1 cellular context compared by ENCODE assay signal in genomic region chr20:290081-290831, GRCh38.
A peak's percentile ranks its signal among the peaks of the same experiment; 100 is the strongest.
TF ChIP-seq lines count a peak whose summit lies in the region.

Gene C20orf96, minus strand, starts transcription at chr20:290750. Its CDS starts 140 bp downstream, at chr20:290610.

TF ChIP-seq in K562, 482 proteins besides CTCF, POLR2A, EP300 and RAD21 (continued from another document and continues in another):
- TF ChIP-seq, protein P1, sequence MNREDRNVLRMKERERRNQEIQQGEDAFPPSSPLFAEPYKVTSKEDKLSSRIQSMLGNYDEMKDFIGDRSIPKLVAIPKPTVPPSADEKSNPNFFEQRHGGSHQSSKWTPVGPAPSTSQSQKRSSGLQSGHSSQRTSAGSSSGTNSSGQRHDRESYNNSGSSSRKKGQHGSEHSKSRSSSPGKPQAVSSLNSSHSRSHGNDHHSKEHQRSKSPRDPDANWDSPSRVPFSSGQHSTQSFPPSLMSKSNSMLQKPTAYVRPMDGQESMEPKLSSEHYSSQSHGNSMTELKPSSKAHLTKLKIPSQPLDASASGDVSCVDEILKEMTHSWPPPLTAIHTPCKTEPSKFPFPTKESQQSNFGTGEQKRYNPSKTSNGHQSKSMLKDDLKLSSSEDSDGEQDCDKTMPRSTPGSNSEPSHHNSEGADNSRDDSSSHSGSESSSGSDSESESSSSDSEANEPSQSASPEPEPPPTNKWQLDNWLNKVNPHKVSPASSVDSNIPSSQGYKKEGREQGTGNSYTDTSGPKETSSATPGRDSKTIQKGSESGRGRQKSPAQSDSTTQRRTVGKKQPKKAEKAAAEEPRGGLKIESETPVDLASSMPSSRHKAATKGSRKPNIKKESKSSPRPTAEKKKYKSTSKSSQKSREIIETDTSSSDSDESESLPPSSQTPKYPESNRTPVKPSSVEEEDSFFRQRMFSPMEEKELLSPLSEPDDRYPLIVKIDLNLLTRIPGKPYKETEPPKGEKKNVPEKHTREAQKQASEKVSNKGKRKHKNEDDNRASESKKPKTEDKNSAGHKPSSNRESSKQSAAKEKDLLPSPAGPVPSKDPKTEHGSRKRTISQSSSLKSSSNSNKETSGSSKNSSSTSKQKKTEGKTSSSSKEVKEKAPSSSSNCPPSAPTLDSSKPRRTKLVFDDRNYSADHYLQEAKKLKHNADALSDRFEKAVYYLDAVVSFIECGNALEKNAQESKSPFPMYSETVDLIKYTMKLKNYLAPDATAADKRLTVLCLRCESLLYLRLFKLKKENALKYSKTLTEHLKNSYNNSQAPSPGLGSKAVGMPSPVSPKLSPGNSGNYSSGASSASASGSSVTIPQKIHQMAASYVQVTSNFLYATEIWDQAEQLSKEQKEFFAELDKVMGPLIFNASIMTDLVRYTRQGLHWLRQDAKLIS (CRISPR knock-in tag; IDR thresholded peaks at IDR 0.05): 0 out of 2 replicates have a peak, but pooled peaks have one; percentile 60
- TF ChIP-seq NR2C1 (IDR thresholded peaks at IDR 0.05) (peak; percentile 53), NR2C1 (tag; IDR thresholded peaks at IDR 0.05) (peak; percentile 29; the same call in 1 of the 2 replicates), NRF1 (conservative IDR thresholded peaks at IDR 0.05 in 1 of 2, IDR thresholded peaks at IDR 0.05 in 1 of 2) (peak; percentile 79 to 81), HCFC1 (IDR thresholded peaks at IDR 0.05; ENCODE audit: low read depth, low read length) (peak; percentile 63), CREB1 (IDR thresholded peaks at IDR 0.05) (no peak), CREB1 (CRISPR knock-in tag; IDR thresholded peaks at IDR 0.05) (peak; percentile 19; the same call in 1 of the 2 replicates), ZNF384 (IDR thresholded peaks at IDR 0.05; ENCODE audit: low read depth, low read length) (peak; percentile 83), KDM5B (IDR thresholded peaks at IDR 0.05; ENCODE audit: insufficient replicate concordance, low read depth, low read length) (peak; percentile 57), ZBTB26 (CRISPR knock-in tag; IDR thresholded peaks at IDR 0.05) (no peak), RBM25 (IDR thresholded peaks at IDR 0.05; ENCODE audit: low read depth, low read length, severe bottlenecking) (peak; percentile 26), TARDBP (IDR thresholded peaks at IDR 0.05) (no peak), ZNF282 (CRISPR knock-in tag; IDR thresholded peaks at IDR 0.05) (no peak), SP1 (CRISPR knock-in tag; IDR thresholded peaks at IDR 0.05) (peak; percentile 33; the same call in 1 of the 2 replicates), HIVEP1 (CRISPR knock-in tag; IDR thresholded peaks at IDR 0.05) (no peak), PURB (CRISPR knock-in tag; IDR thresholded peaks at IDR 0.05; ENCODE audit: low read depth) (no peak), YBX1 (IDR thresholded peaks at IDR 0.05) (no peak), MCM5 (IDR thresholded peaks at IDR 0.05; ENCODE audit: low read depth) (no peak), ZKSCAN1 (IDR thresholded peaks at IDR 0.05; ENCODE audit: low read depth, low read length) (0 out of 2 replicates have a peak, but pooled peaks have one; percentile 37), MYC (IDR thresholded peaks at IDR 0.05; ENCODE audit: low read depth, low read length) (0 out of 2 replicates have a peak, but pooled peaks have one; percentile 6), MYC (CRISPR knock-in tag; IDR thresholded peaks at IDR 0.05; ENCODE audit: borderline replicate concordance, low read depth) (no peak), BMI1 (IDR thresholded peaks at IDR 0.05; ENCODE audit: low read length) (peak; percentile 78), THRA (IDR thresholded peaks at IDR 0.05) (no peak), CUX1 (CRISPR knock-in tag; IDR thresholded peaks at IDR 0.05) (no peak), ZNF766 (CRISPR knock-in tag; conservative IDR thresholded peaks at IDR 0.05) (0 out of 2 replicates have a peak, but pooled peaks have one; percentile 4), ZSCAN29 (IDR thresholded peaks at IDR 0.05) (no peak)
- TF ChIP-seq, protein P2, sequence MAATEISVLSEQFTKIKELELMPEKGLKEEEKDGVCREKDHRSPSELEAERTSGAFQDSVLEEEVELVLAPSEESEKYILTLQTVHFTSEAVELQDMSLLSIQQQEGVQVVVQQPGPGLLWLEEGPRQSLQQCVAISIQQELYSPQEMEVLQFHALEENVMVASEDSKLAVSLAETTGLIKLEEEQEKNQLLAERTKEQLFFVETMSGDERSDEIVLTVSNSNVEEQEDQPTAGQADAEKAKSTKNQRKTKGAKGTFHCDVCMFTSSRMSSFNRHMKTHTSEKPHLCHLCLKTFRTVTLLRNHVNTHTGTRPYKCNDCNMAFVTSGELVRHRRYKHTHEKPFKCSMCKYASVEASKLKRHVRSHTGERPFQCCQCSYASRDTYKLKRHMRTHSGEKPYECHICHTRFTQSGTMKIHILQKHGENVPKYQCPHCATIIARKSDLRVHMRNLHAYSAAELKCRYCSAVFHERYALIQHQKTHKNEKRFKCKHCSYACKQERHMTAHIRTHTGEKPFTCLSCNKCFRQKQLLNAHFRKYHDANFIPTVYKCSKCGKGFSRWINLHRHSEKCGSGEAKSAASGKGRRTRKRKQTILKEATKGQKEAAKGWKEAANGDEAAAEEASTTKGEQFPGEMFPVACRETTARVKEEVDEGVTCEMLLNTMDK (IDR thresholded peaks at IDR 0.05; ENCODE audit: borderline replicate concordance, insufficient read depth, low read depth, low read length, poor library complexity, severe bottlenecking): peak; percentile 86
- TF ChIP-seq, protein P3, sequence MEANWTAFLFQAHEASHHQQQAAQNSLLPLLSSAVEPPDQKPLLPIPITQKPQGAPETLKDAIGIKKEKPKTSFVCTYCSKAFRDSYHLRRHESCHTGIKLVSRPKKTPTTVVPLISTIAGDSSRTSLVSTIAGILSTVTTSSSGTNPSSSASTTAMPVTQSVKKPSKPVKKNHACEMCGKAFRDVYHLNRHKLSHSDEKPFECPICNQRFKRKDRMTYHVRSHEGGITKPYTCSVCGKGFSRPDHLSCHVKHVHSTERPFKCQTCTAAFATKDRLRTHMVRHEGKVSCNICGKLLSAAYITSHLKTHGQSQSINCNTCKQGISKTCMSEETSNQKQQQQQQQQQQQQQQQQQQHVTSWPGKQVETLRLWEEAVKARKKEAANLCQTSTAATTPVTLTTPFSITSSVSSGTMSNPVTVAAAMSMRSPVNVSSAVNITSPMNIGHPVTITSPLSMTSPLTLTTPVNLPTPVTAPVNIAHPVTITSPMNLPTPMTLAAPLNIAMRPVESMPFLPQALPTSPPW (CRISPR knock-in tag; IDR thresholded peaks at IDR 0.05): peak; percentile 43; the same call in 1 of the 2 replicates
- TF ChIP-seq, protein P4, sequence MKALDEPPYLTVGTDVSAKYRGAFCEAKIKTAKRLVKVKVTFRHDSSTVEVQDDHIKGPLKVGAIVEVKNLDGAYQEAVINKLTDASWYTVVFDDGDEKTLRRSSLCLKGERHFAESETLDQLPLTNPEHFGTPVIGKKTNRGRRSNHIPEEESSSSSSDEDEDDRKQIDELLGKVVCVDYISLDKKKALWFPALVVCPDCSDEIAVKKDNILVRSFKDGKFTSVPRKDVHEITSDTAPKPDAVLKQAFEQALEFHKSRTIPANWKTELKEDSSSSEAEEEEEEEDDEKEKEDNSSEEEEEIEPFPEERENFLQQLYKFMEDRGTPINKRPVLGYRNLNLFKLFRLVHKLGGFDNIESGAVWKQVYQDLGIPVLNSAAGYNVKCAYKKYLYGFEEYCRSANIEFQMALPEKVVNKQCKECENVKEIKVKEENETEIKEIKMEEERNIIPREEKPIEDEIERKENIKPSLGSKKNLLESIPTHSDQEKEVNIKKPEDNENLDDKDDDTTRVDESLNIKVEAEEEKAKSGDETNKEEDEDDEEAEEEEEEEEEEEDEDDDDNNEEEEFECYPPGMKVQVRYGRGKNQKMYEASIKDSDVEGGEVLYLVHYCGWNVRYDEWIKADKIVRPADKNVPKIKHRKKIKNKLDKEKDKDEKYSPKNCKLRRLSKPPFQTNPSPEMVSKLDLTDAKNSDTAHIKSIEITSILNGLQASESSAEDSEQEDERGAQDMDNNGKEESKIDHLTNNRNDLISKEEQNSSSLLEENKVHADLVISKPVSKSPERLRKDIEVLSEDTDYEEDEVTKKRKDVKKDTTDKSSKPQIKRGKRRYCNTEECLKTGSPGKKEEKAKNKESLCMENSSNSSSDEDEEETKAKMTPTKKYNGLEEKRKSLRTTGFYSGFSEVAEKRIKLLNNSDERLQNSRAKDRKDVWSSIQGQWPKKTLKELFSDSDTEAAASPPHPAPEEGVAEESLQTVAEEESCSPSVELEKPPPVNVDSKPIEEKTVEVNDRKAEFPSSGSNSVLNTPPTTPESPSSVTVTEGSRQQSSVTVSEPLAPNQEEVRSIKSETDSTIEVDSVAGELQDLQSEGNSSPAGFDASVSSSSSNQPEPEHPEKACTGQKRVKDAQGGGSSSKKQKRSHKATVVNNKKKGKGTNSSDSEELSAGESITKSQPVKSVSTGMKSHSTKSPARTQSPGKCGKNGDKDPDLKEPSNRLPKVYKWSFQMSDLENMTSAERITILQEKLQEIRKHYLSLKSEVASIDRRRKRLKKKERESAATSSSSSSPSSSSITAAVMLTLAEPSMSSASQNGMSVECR (CRISPR knock-in tag; IDR thresholded peaks at IDR 0.05): peak; percentile 87
- TF ChIP-seq, protein P5, sequence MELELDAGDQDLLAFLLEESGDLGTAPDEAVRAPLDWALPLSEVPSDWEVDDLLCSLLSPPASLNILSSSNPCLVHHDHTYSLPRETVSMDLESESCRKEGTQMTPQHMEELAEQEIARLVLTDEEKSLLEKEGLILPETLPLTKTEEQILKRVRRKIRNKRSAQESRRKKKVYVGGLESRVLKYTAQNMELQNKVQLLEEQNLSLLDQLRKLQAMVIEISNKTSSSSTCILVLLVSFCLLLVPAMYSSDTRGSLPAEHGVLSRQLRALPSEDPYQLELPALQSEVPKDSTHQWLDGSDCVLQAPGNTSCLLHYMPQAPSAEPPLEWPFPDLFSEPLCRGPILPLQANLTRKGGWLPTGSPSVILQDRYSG (tag; conservative IDR thresholded peaks at IDR 0.05; ENCODE audit: low read depth): no peak
- TF ChIP-seq, protein P6, sequence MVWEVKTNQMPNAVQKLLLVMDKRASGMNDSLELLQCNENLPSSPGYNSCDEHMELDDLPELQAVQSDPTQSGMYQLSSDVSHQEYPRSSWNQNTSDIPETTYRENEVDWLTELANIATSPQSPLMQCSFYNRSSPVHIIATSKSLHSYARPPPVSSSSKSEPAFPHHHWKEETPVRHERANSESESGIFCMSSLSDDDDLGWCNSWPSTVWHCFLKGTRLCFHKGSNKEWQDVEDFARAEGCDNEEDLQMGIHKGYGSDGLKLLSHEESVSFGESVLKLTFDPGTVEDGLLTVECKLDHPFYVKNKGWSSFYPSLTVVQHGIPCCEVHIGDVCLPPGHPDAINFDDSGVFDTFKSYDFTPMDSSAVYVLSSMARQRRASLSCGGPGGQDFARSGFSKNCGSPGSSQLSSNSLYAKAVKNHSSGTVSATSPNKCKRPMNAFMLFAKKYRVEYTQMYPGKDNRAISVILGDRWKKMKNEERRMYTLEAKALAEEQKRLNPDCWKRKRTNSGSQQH (CRISPR knock-in tag; IDR thresholded peaks at IDR 0.05): no peak
